Comparison of ENCODE assay signal across 8 cellular contexts in genomic region chr2:162123806-162124758, GRCh38. TPM values are rescaled to one million over a fixed set of nuclear protein-coding genes. Genes with fewer than 3 reads are reported as not detected.
A peak's percentile ranks its signal among the peaks of the same experiment; 100 is the strongest.
DNase-seq lines count a peak whose midpoint lies in the region; ATAC-seq and TF ChIP-seq lines count a peak whose summit lies in the region.

No MANE protein-coding gene starts in this region.

- WGBS in mammary epithelial cell (ENCODE audit: low coverage, missing lambda C conversion rate): 9% methylated on average over 8 of the region's 9 CpGs

- H3K4me3 ChIP-seq in mammary epithelial cell (replicated peaks in 1 of 3; ENCODE audit: insufficient read depth in 1 of 3, low read depth in 2 of 3, low read length in 3 of 3) (no peak overlapping the region), uterus (no peak overlapping the region)

- H3K9ac ChIP-seq in mammary epithelial cell (ENCODE audit: insufficient read depth, low read length): no peak overlapping the region

- H2AFZ ChIP-seq in mammary epithelial cell (ENCODE audit: low read depth, low read length): peak overlapping the region; percentile 26

- no peaks in the 10 kb centered on the region for H4K20me1 ChIP-seq in mammary epithelial cell (ENCODE audit: insufficient read depth, low read length)

- TF ChIP-seq CTCF in mammary epithelial cell (conservative IDR thresholded peaks at IDR 0.05 in 1 of 2, IDR thresholded peaks at IDR 0.05 in 1 of 2; ENCODE audit: extremely low read depth in 1 of 2, insufficient read depth in 1 of 2, low read depth in 1 of 2, low read length in 2 of 2): peak; percentile 55 to 59
- TF ChIP-seq CTCF in uterus (IDR thresholded peaks at IDR 0.05): peak; percentile 58 to 75 (median 60)

- no peaks in the 10 kb centered on the region for H3K36me3 ChIP-seq in mammary epithelial cell (ENCODE audit: insufficient read depth, low read length)
- H3K36me3 ChIP-seq in uterus: no peaks in the 10 kb centered on the region

- BruUV-seq in mammary epithelial cell (replicated peaks; lab: Mats Ljungman, UMichigan): no TSS peak

- no peak overlapping the region for H3K4me2 ChIP-seq in mammary epithelial cell (ENCODE audit: insufficient read depth, low read depth, low read length)

- CTCF ChIA-PET in mammary epithelial cell (lab: Charles Lee; ENCODE audit: low non-redundant PET): no interaction called here

- no peaks in the 10 kb centered on the region for H3K9me3 ChIP-seq in mammary epithelial cell (replicated peaks; ENCODE audit: insufficient read depth, low read length)
- H3K9me3 ChIP-seq in uterus: no peaks in the 10 kb centered on the region

- H3K4me1 ChIP-seq in mammary epithelial cell (ENCODE audit: insufficient read depth, low read length) (peaks cover 6% of the 10 kb centered on the region), uterus (no peaks in the 10 kb centered on the region)

- dilution Hi-C loops in mammary epithelial cell (cut with HindIII; ENCODE audit: low sequenced_read_pairs): no loop called here

- no peaks in the 10 kb centered on the region for H3K79me2 ChIP-seq in mammary epithelial cell (ENCODE audit: insufficient read depth, low read length)

- H3K27me3 ChIP-seq in mammary epithelial cell (ENCODE audit: insufficient read depth, low read length) (no peaks in the 10 kb centered on the region), uterus (no peaks in the 10 kb centered on the region)

- no peak for TF ChIP-seq POLR2A in uterus (IDR thresholded peaks at IDR 0.05)

- in situ Hi-C loops in mammary epithelial cell (cut with MboI; ENCODE audit: low sequenced_read_pairs in 2 of 2): loop anchor here in 1 of 2 donors (10.0 kb wide), 1 partner anchor 539 kb away; no protein-coding TSS in a partner anchor

- intact Hi-C loops in mammary epithelial cell (cut with micrococcal nuclease): loop anchor here (1.0 to 2.0 kb wide), 4 partner anchors 32 to 538 kb away; no protein-coding TSS in a partner anchor
- intact Hi-C loops in uterus (cut with DNase I; ENCODE audit: low total_unique reads): no loop called here

- no peak for DNase-seq in activated CD4-positive, CD25-positive, alpha-beta regulatory T cell (lab: John Stamatoyannopoulos, UW)
- peak; percentile 20 for DNase-seq in NCI-H524 treated with DMSO at 0.1 percent for 48 hours (lab: John Stamatoyannopoulos, UW)
- peak; percentile 38 for DNase-seq in mammary epithelial cell
- peak; percentile 37 for DNase-seq in kidney glomerular epithelial cell (lab: John Stamatoyannopoulos, UW)
- no peak for DNase-seq in uterus
- DNase-seq in occipital lobe (lab: John Stamatoyannopoulos, UW): no peak

- ATAC-seq in activated CD4-positive, CD25-positive, alpha-beta regulatory T cell treated with anti-CD3 and anti-CD28 coated beads, Interleukin-2, amount 50 U/mL, for 24 hours: peak; percentile 38 to 41
- peak; percentile 42 for ATAC-seq in HG03066 (IDR thresholded peaks at IDR 0.05; ENCODE audit: low read depth, unreplicated experiment)

- H3K27ac ChIP-seq in mammary epithelial cell (ENCODE audit: insufficient read depth, low read depth, low read length) (no peak overlapping the region), uterus (no peak overlapping the region)

RNA-seq across cellular contexts. Expression of gene GCG, which starts 28.0 kb away (rescaled TPM):
- total RNA-seq in mammary epithelial cell: not detected
- not detected for polyA plus RNA-seq in mammary epithelial cell
- polyA minus RNA-seq in mammary epithelial cell: not detected
- not detected for total RNA-seq in uterus
- not detected for total RNA-seq in occipital lobe

RNA-seq across cellular contexts. Expression of gene DPP4, which starts 50.1 kb away (rescaled TPM):
- total RNA-seq in mammary epithelial cell: 1 to 10 TPM in 1 of 2 donors, under 1 TPM in 1; 0.61 to 7.8 TPM
- 0.24 TPM for polyA plus RNA-seq in mammary epithelial cell
- not detected for polyA minus RNA-seq in mammary epithelial cell
- 10 to 100 TPM in 1 of 4 donors, 1 to 10 TPM in 3; 1.8 to 36.3 (median 5.0) TPM for total RNA-seq in uterus
- 6.4 TPM for total RNA-seq in occipital lobe

Comparison
In these comparisons a context has a peak if more than half of its experiments do, and no peak if none do; other contexts are left out.
1. DNase-seq: peak in NCI-H524 treated with DMSO at 0.1 percent for 48 hours (single experiment), mammary epithelial cell (single experiment) and kidney glomerular epithelial cell (single experiment); none in activated CD4-positive, CD25-positive, alpha-beta regulatory T cell (0 of 4), uterus (0 of 2) and occipital lobe (single experiment).